Comparison of ENCODE assay signal across 21 cellular contexts in the genomic region with DNA sequence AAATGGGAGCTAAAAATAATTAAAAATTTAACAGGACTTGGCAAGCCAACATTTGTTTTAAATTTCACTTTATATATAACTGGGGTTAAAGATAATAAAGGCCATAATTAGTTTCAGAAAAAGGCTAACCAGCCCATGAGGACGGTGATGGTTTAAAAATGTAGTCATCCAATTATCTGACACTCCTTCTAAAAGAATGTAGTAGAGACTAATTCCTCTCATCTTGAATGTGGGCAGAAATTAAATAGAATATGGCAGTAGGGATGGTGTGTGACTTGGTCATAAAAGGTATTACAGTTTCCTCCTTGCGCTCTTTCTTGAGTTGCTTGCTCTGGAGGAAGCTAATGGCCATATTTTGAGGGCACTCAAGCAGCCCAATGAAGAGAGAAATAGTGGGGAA. TPM values are rescaled to one million over a fixed set of nuclear protein-coding genes. Genes with fewer than 3 reads are reported as not detected.
"Had no signal": no experiment of that assay in that cellular context is flagged by ENCODE, and none has a peak within 500 bp of the region (broad histone marks: within the 10 kb centered on the region; RNA-seq: fewer than 3 reads in every experiment).

No MANE protein-coding gene starts in this region.

- H3K27me3 ChIP-seq: esophagus muscularis mucosa, gastroesophageal sphincter, sigmoid colon, tibial artery, upper lobe of right lung, vagina had no signal

- H3K36me3 ChIP-seq: esophagus muscularis mucosa, gastroesophageal sphincter, sigmoid colon, tibial artery, upper lobe of right lung, vagina had no signal

- ATAC-seq: gastroesophageal sphincter; left lobe of liver; naive thymus-derived CD8-positive, alpha-beta T cell; stimulated activated effector memory CD8-positive, alpha-beta T cell treated with anti-CD3 and anti-CD28 coated beads, Interleukin-12 subunit alpha, Interleukin-12 subunit beta, amount 100 ng/mL, for 72 hours; stimulated activated naive CD8-positive, alpha-beta T cell treated with anti-CD3 and anti-CD28 coated beads, Interleukin-15, Interleukin-2, amounts not matched to agents 100 U/mL and 50 U/mL, for 24 hours; upper lobe of right lung had no signal

- H3K4me1 ChIP-seq: esophagus muscularis mucosa, gastroesophageal sphincter, sigmoid colon, tibial artery, upper lobe of right lung, vagina had no signal

- H3K9me3 ChIP-seq: esophagus muscularis mucosa, gastroesophageal sphincter, sigmoid colon, tibial artery, upper lobe of right lung, vagina had no signal

- H3K4me3 ChIP-seq: esophagus muscularis mucosa, gastroesophageal sphincter, sigmoid colon, tibial artery, upper lobe of right lung, vagina had no signal

- H3K27ac ChIP-seq: epithelial cell of prostate, esophagus muscularis mucosa, gastroesophageal sphincter, sigmoid colon, tibial artery, upper lobe of right lung, vagina had no signal

- DNase-seq: effector memory CD4-positive, alpha-beta T cell; foreskin fibroblast; glutamatergic neuron; islet precursor cell; mammary epithelial cell; naive thymus-derived CD8-positive, alpha-beta T cell; posterior cingulate gyrus; sigmoid colon; small intestine; stimulated activated CD4-positive, alpha-beta T cell treated with anti-CD3 and anti-CD28 coated beads, Interleukin-12 subunit alpha, Interleukin-12 subunit beta, amount 100 ng/mL, for 4 hours; stimulated activated CD4-positive, alpha-beta T cell treated with anti-CD3 and anti-CD28 coated beads, Interleukin-2, amount 100 ng/mL, for 48 hours; stimulated activated CD8-positive, alpha-beta memory T cell treated with anti-CD3 and anti-CD28 coated beads, Interleukin-4, amount 100 ng/mL, for 48 hours; stimulated activated naive CD8-positive, alpha-beta T cell treated with anti-CD3 and anti-CD28 coated beads, Interleukin-15, Interleukin-2, amounts not matched to agents 100 U/mL and 50 U/mL, for 24 hours; tibial artery; upper lobe of right lung had no signal

RNA-seq across cellular contexts. Expression of gene PTPRB, which starts 49.1 kb away (rescaled TPM):
- total RNA-seq: naive thymus-derived CD8-positive, alpha-beta T cell had no signal
- polyA plus RNA-seq: naive thymus-derived CD8-positive, alpha-beta T cell had no signal
